In genomic region chr4:37453361-37454262, GRCh38 we compare ENCODE assay signal across 8 cellular contexts.
DNase-seq lines count a peak whose midpoint lies in the region; ATAC-seq and TF ChIP-seq lines count a peak whose summit lies in the region.

No MANE protein-coding gene starts in this region.

- no peak overlapping the region for H3K27ac Mint-ChIP-seq in activated T-cell treated with anti-CD3 and anti-CD28 coated beads, Interleukin-2, amount 50 U/mL, for 24 hours

- H3K4me3 Mint-ChIP-seq in activated T-cell treated with anti-CD3 and anti-CD28 coated beads, Interleukin-2, amount 50 U/mL, for 24 hours, result peak overlapping the region; percentile 67

- H3K27ac ChIP-seq in esophagus squamous epithelium (no peak overlapping the region), muscle layer of duodenum (ENCODE audit: low read length) (peak overlapping the region; percentile 70)

- DNase-seq in NCI-H446 treated with DMSO at 0.1 percent for 48 hours (lab: John Stamatoyannopoulos, UW) (peak; percentile 7), esophagus squamous epithelium (lab: John Stamatoyannopoulos, UW) (no peak), NCI-H1092 treated with DMSO at 0.1 percent for 48 hours (lab: John Stamatoyannopoulos, UW) (no peak)
- peak; percentile 73 for DNase-seq in activated T-cell treated with anti-CD3 and anti-CD28 coated beads, Interleukin-2, amount 50 U/mL, for 24 hours
- DNase-seq in stimulated activated naive CD4-positive, alpha-beta T cell (lab: John Stamatoyannopoulos, UW), result peak in 5 of 6 experiments; percentile 18 to 50 (median 23)

- peak overlapping the region; percentile 31 to 67 (median 49) for H3K4me3 ChIP-seq in esophagus squamous epithelium
- peak overlapping the region; percentile 65 to 81 for H3K4me3 ChIP-seq in muscle layer of duodenum (ENCODE audit: low read depth in 1 of 2, low read length in 2 of 2)

- TF ChIP-seq POLR2A in GM18505 (IDR thresholded peaks at IDR 0.05; ENCODE audit: borderline replicate concordance, extremely low read depth, insufficient read depth, insufficient read length), result no peak
- TF ChIP-seq POLR2A in esophagus squamous epithelium (IDR thresholded peaks at IDR 0.05), result no peak

- H3K36me3 ChIP-seq in esophagus squamous epithelium (no peaks in the 10 kb centered on the region), muscle layer of duodenum (ENCODE audit: control insufficient read depth in 1 of 2, insufficient read depth in 2 of 2, low read length in 2 of 2) (no peaks in the 10 kb centered on the region)

- peaks cover 6 to 17% (median 10%) of the 10 kb centered on the region in 3 donors for H3K4me1 ChIP-seq in esophagus squamous epithelium
- H3K4me1 ChIP-seq in muscle layer of duodenum (ENCODE audit: control insufficient read depth in 1 of 2, insufficient read depth in 2 of 2, low read length in 2 of 2), result peaks cover 0 to 9% of the 10 kb centered on the region in 2 donors

- no peak for TF ChIP-seq CTCF in esophagus squamous epithelium (IDR thresholded peaks at IDR 0.05)

- H3K36me3 Mint-ChIP-seq in activated T-cell treated with anti-CD3 and anti-CD28 coated beads, Interleukin-2, amount 50 U/mL, for 24 hours (ENCODE audit: low read depth), result no peaks in the 10 kb centered on the region

- ATAC-seq in GM18505 (IDR thresholded peaks at IDR 0.05; ENCODE audit: unreplicated experiment) (peak; percentile 88), HG02852 (IDR thresholded peaks at IDR 0.05; ENCODE audit: unreplicated experiment) (peak; percentile 76)

- intact Hi-C loops in esophagus squamous epithelium (cut with DNase I), result loop anchor here (5.0 kb wide), 1 partner anchor 114 kb away; no protein-coding TSS in a partner anchor

- H3K27me3 ChIP-seq in esophagus squamous epithelium (peaks cover 0 to 90% (median 0%) of the 10 kb centered on the region in 4 donors), muscle layer of duodenum (ENCODE audit: low read depth, low read length) (peaks cover 10% of the 10 kb centered on the region)

- WGBS in esophagus squamous epithelium, 2 donors, result 0 to 5% methylated on average over 10 to 21 of the region's 76 CpGs

- H3K9me3 Mint-ChIP-seq in activated T-cell treated with anti-CD3 and anti-CD28 coated beads, Interleukin-2, amount 50 U/mL, for 24 hours, result no peaks in the 10 kb centered on the region

- H3K27me3 Mint-ChIP-seq in activated T-cell treated with anti-CD3 and anti-CD28 coated beads, Interleukin-2, amount 50 U/mL, for 24 hours, result peaks cover 73% of the 10 kb centered on the region

- H3K9me3 ChIP-seq in esophagus squamous epithelium, result no peaks in the 10 kb centered on the region
- no peaks in the 10 kb centered on the region for H3K9me3 ChIP-seq in muscle layer of duodenum (ENCODE audit: control insufficient read depth in 1 of 2, low read length in 2 of 2)

- H3K4me1 Mint-ChIP-seq in activated T-cell treated with anti-CD3 and anti-CD28 coated beads, Interleukin-2, amount 50 U/mL, for 24 hours (ENCODE audit: low read depth), result peaks cover 14% of the 10 kb centered on the region

Comparison
In these comparisons a context has a peak if more than half of its experiments do, and no peak if none do; other contexts are left out.
1. DNase-seq: peak in NCI-H446 treated with DMSO at 0.1 percent for 48 hours (single experiment), activated T-cell treated with anti-CD3 and anti-CD28 coated beads, Interleukin-2, amount 50 U/mL, for 24 hours (single experiment) and stimulated activated naive CD4-positive, alpha-beta T cell (5 of 6); none in esophagus squamous epithelium (single experiment) and NCI-H1092 treated with DMSO at 0.1 percent for 48 hours (single experiment).